27 cellular contexts compared by ENCODE assay signal in genomic region chr18:38525039-38525438, GRCh38.
"Had no signal": no experiment of that assay in that cellular context is flagged by ENCODE, and none has a peak within 500 bp of the region (broad histone marks: within the 10 kb centered on the region; RNA-seq: fewer than 3 reads in every experiment).

No MANE protein-coding gene starts in this region.

- H3K36me3 Mint-ChIP-seq: immature natural killer cell; naive thymus-derived CD4-positive, alpha-beta T cell; stimulated activated memory B cell treated with anti-CD40 and anti-IgM and Interleukin-4, amounts not matched to agents 10 μg/mL and 1 μg/mL and 100 μg/mL, for 72 hours; type B pancreatic cell had no signal

- H3K27me3 ChIP-seq: dorsolateral prefrontal cortex, gastrocnemius medialis, heart left ventricle, hepatocyte, sigmoid colon, testis, tibial artery had no signal

- H3K4me1 ChIP-seq: gastrocnemius medialis, heart left ventricle, prostate gland, testis, tibial artery had no signal

- H3K36me3 ChIP-seq: gastrocnemius medialis, heart left ventricle, prostate gland, sigmoid colon, tibial artery had no signal

- H3K4me1 Mint-ChIP-seq: nephron progenitor cell; stimulated activated memory B cell treated with anti-CD40 and anti-IgM and Interleukin-4, amounts not matched to agents 10 μg/mL and 1 μg/mL and 100 μg/mL, for 72 hours had no signal

- H3K9me3 ChIP-seq: gastrocnemius medialis, heart left ventricle, prostate gland, sigmoid colon, testis, tibial artery had no signal

- H3K4me3 Mint-ChIP-seq: immature natural killer cell; naive thymus-derived CD4-positive, alpha-beta T cell; nephron progenitor cell; stimulated activated memory B cell treated with anti-CD40 and anti-IgM and Interleukin-4, amounts not matched to agents 10 μg/mL and 1 μg/mL and 100 μg/mL, for 72 hours; type B pancreatic cell had no signal

- H3K27ac ChIP-seq: dorsolateral prefrontal cortex, gastrocnemius medialis, heart left ventricle, hepatocyte, prostate gland, sigmoid colon, testis, tibial artery had no signal

- H2AFZ ChIP-seq: hepatocyte had no signal

- H3K4me3 ChIP-seq: dorsolateral prefrontal cortex, gastrocnemius medialis, heart left ventricle, hepatocyte, lung, prostate gland, sigmoid colon, testis, tibial artery had no signal

- FAIRE-seq: colon, urothelium cell line had no signal

- H3K27me3 Mint-ChIP-seq: naive thymus-derived CD4-positive, alpha-beta T cell; stimulated activated memory B cell treated with anti-CD40 and anti-IgM and Interleukin-4, amounts not matched to agents 10 μg/mL and 1 μg/mL and 100 μg/mL, for 72 hours; type B pancreatic cell had no signal

- ATAC-seq: gastrocnemius medialis; heart left ventricle; left lobe of liver; naive thymus-derived CD4-positive, alpha-beta T cell; right cardiac atrium; stimulated activated memory B cell treated with anti-CD40 and anti-IgM and Interleukin-4, amounts not matched to agents 10 μg/mL and 1 μg/mL and 100 μg/mL, for 72 hours; stimulated activated naive CD8-positive, alpha-beta T cell treated with anti-CD3 and anti-CD28 coated beads, Interleukin-15, Interleukin-2, amounts not matched to agents 100 U/mL and 50 U/mL, for 24 hours had no signal

- H3K27ac Mint-ChIP-seq: immature natural killer cell; naive thymus-derived CD4-positive, alpha-beta T cell; nephron progenitor cell; stimulated activated memory B cell treated with anti-CD40 and anti-IgM and Interleukin-4, amounts not matched to agents 10 μg/mL and 1 μg/mL and 100 μg/mL, for 72 hours; type B pancreatic cell had no signal

- H3K79me2 ChIP-seq: hepatocyte had no signal

- H3K4me2 ChIP-seq: hepatocyte had no signal

- H3K9me3 Mint-ChIP-seq: nephron progenitor cell; stimulated activated memory B cell treated with anti-CD40 and anti-IgM and Interleukin-4, amounts not matched to agents 10 μg/mL and 1 μg/mL and 100 μg/mL, for 72 hours had no signal

- DNase-seq: dorsolateral prefrontal cortex; effector CD4-positive, alpha-beta T cell; gastrocnemius medialis; heart left ventricle; immature natural killer cell; islet precursor cell; mesenchymal stem cell; midbrain; naive thymus-derived CD4-positive, alpha-beta T cell; nephron progenitor cell; nucleus accumbens; right cardiac atrium; sigmoid colon; stimulated activated CD4-positive, alpha-beta T cell treated with anti-CD3 and anti-CD28 coated beads, Interleukin-2, amount 100 ng/mL, for 24 hours; stimulated activated CD4-positive, alpha-beta T cell treated with anti-CD3 and anti-CD28 coated beads, Interleukin-4, amount 100 ng/mL, for 24 hours; stimulated activated naive CD8-positive, alpha-beta T cell treated with anti-CD3 and anti-CD28 coated beads, Interleukin-15, Interleukin-2, amounts not matched to agents 100 U/mL and 50 U/mL, for 24 hours; substantia nigra; testis; tibial artery had no signal
